Comparison of ENCODE assay signal across 8 cellular contexts in genomic region chr9:137227057-137227852, GRCh38. TPM values are rescaled to one million over a fixed set of nuclear protein-coding genes. Genes with fewer than 3 reads are reported as not detected.
DNase-seq lines count a peak whose midpoint lies in the region; ATAC-seq, FAIRE-seq and TF ChIP-seq lines count a peak whose summit lies in the region.

Gene RNF224, plus strand, starts transcription at chr9:137227502. Its CDS starts 834 bp downstream, at chr9:137228336.

- H3K4me2 ChIP-seq in H1 (ENCODE audit: insufficient read depth in 1 of 2, low read depth in 2 of 2, low read length in 2 of 2), result peak within 1 kb of the TSS in 1 of 2 experiments; percentile 50; a peak in 1 of 4 replicates

- ATAC-seq in mucosa of descending colon, result peak; percentile 57
- ATAC-seq in HG03565 (IDR thresholded peaks at IDR 0.05; ENCODE audit: unreplicated experiment), result no peak

- no peak for TF ChIP-seq POLR2A in H1 (IDR thresholded peaks at IDR 0.05; ENCODE audit: control extremely low read depth in 1 of 2, low read depth in 2 of 2, low read length in 2 of 2)

- H3K9ac ChIP-seq in H1 (replicated peaks in 1 of 4; ENCODE audit: extremely low read depth in 1 of 4, low read depth in 3 of 4, low read length in 3 of 4), result no peak within 1 kb of the TSS; a peak in 1 of 7 replicates

- no peaks in the 10 kb centered on the region for H3K79me2 ChIP-seq in H1 (ENCODE audit: control insufficient read depth in 1 of 2, insufficient read depth in 2 of 2, low read length in 2 of 2)

- TF ChIP-seq CTCF in H1 (IDR thresholded peaks at IDR 0.05; ENCODE audit: control extremely low read depth in 1 of 3, insufficient read depth in 1 of 3, low read depth in 1 of 3, low read length in 3 of 3) (peak in 2 of 3 experiments; percentile 96 to 97; a peak in 3 of 4 replicates), mucosa of descending colon (IDR thresholded peaks at IDR 0.05) (peak; percentile 74)

- peak within 1 kb of the TSS; percentile 68; the same call in 1 of the 2 replicates for H2BK12ac ChIP-seq in H1 (ENCODE audit: low read depth, low read length)

- peak within 1 kb of the TSS; percentile 62 for H4K5ac ChIP-seq in H1 (ENCODE audit: insufficient read length, low read depth, low read length)

- H3K79me1 ChIP-seq in H1 (ENCODE audit: low read depth, low read length), result no peaks in the 10 kb centered on the region

- H2BK20ac ChIP-seq in H1 (ENCODE audit: low read length), result 0 out of 2 replicates have a peak within 1 kb of the TSS, but pooled peaks have one; percentile 48

- peak within 1 kb of the TSS; percentile 46 for H3K56ac ChIP-seq in H1 (replicated peaks; ENCODE audit: insufficient read length, low read depth, low read length)

- DNase-seq in Ammon's horn (ENCODE audit: low spot score) (peak; percentile 73), HAP-1 (ENCODE audit: low spot score in 2 of 2) (peak; percentile 65 to 90), NOMO-1 (lab: John Stamatoyannopoulos, UW; ENCODE audit: unreplicated experiment in 2 of 2) (peak; percentile 73 to 88), H1 (ENCODE audit: low read depth in 1 of 2, low spot score in 2 of 2) (peak in 1 of 2 experiments; percentile 96), mucosa of descending colon (peak; percentile 85 to 91 (median 88))
- DNase-seq in activated CD8-positive, alpha-beta memory T cell treated with anti-CD3 and anti-CD28 coated beads for 4 hours (ENCODE audit: low read depth in 2 of 2), result peak; percentile 64 to 69
- peak; percentile 91 for DNase-seq in stimulated activated CD8-positive, alpha-beta memory T cell treated with anti-CD3 and anti-CD28 coated beads, Interleukin-4, amount 100 ng/mL, for 48 hours

- H3K4me3 ChIP-seq in HAP-1 (no peak within 1 kb of the TSS), H1 (ENCODE audit: extremely low read depth in 1 of 4, insufficient read depth in 2 of 4, low read depth in 3 of 4, low read length in 4 of 4) (no peak within 1 kb of the TSS), mucosa of descending colon (no peak within 1 kb of the TSS)

- no peak within 1 kb of the TSS; the same call in 1 of the 2 replicates for H4K8ac ChIP-seq in H1 (ENCODE audit: extremely low read depth, insufficient read depth, low read length)

- H3K36me3 ChIP-seq in HAP-1 (replicated peaks), result no peaks in the 10 kb centered on the region
- H3K36me3 ChIP-seq in H1 (ENCODE audit: control insufficient read depth in 2 of 4, insufficient read depth in 4 of 4, low read length in 3 of 4), result no peaks in the 10 kb centered on the region
- H3K36me3 ChIP-seq in mucosa of descending colon (ENCODE audit: low read depth), result no peaks in the 10 kb centered on the region

- peak within 1 kb of the TSS; percentile 91 for H4K91ac ChIP-seq in H1 (replicated peaks; ENCODE audit: insufficient read length, low read length)

- peak within 1 kb of the TSS; percentile 90 for H2BK5ac ChIP-seq in H1 (ENCODE audit: low read depth, low read length)

- no peak within 1 kb of the TSS for H2AFZ ChIP-seq in H1 (ENCODE audit: low read length)

- H3K4me1 ChIP-seq in HAP-1 (peaks cover 11% of the 10 kb centered on the region), H1 (replicated peaks in 1 of 4; ENCODE audit: control insufficient read depth in 3 of 4, insufficient read depth in 4 of 4, low read length in 3 of 4) (peaks cover 0 to 22% (median 10%) of the 10 kb centered on the region in 4 experiments; a peak in 5 of 7 replicates), mucosa of descending colon (ENCODE audit: low read depth) (peaks cover 38% of the 10 kb centered on the region)

- peak within 1 kb of the TSS; percentile 87 for H3K4ac ChIP-seq in H1 (replicated peaks; ENCODE audit: insufficient read length, low read depth, low read length)

- no peak within 1 kb of the TSS for H3K14ac ChIP-seq in H1 (ENCODE audit: insufficient read length)

- H2BK120ac ChIP-seq in H1 (replicated peaks; ENCODE audit: low read depth, low read length), result peak within 1 kb of the TSS; percentile 33

- intact Hi-C loops in mucosa of descending colon (cut with DNase I, micrococcal nuclease), result no loop called here

- H3K27me3 ChIP-seq in HAP-1 (ENCODE audit: low read depth) (no peaks in the 10 kb centered on the region), H1 (replicated peaks in 1 of 4; ENCODE audit: control insufficient read depth in 3 of 4, extremely low read depth in 1 of 4, insufficient read depth in 3 of 4, low read length in 3 of 4) (no peaks in the 10 kb centered on the region; a peak in 2 of 7 replicates)

- FAIRE-seq in H1 (lab: Jason Lieb, UNC), result peak; percentile 32

- in situ Hi-C loops in HAP-1 (cut with MboI; ENCODE audit: low sequenced_read_pairs), result loop anchor here (5.0 to 25.0 kb wide), 2 partner anchors 105 to 440 kb away; partner anchors contain the start of genes CCDC183 and TMEM141

- no peak for TF ChIP-seq EP300 in H1 (IDR thresholded peaks at IDR 0.05; ENCODE audit: borderline replicate concordance in 1 of 2, low read depth in 2 of 2, low read length in 2 of 2)

- H3K27ac ChIP-seq in H1 (ENCODE audit: low read depth, low read length), result no peak within 1 kb of the TSS

- peak within 1 kb of the TSS; percentile 70; the same call in 1 of the 2 replicates for H2AK5ac ChIP-seq in H1 (ENCODE audit: low read depth, low read length)

- POLR2A ChIA-PET in H1 (lab: Charles Lee; ENCODE audit: partially characterized antibody), result interaction anchor here (1.1 to 69.9 kb wide), 7 partner anchors 10 to 110 kb away, joined by 3 to 1462 read pairs (median 5); partner anchors contain the start of genes ANAPC2, NDOR1, NELFB and SSNA1

- WGBS in H1 (ENCODE audit: extremely low coverage in 1 of 2, insufficient coverage in 1 of 2, insufficient read length in 1 of 2, insufficient replicate concordance in 2 of 2, low coverage in 1 of 2, low lambda C conversion rate in 2 of 2, missing lambda C conversion rate in 1 of 2), 2 experiments, result 56% methylated on average over 23 of the region's 25 CpGs; no CpG with 5 or more reads in 1 of the 2 experiments

- H3K9me3 ChIP-seq in HAP-1, result no peaks in the 10 kb centered on the region
- no peaks in the 10 kb centered on the region for H3K9me3 ChIP-seq in H1 (ENCODE audit: insufficient read depth in 2 of 2, low read depth in 1 of 2, low read length in 1 of 2)
- H3K9me3 ChIP-seq in mucosa of descending colon, result no peaks in the 10 kb centered on the region

- no peak within 1 kb of the TSS for H3K23ac ChIP-seq in H1 (ENCODE audit: insufficient read length)

- H4K20me1 ChIP-seq in H1 (replicated peaks in 1 of 2; ENCODE audit: control insufficient read depth in 1 of 2, insufficient read depth in 2 of 2, low read length in 2 of 2), result no peaks in the 10 kb centered on the region

- H3K23me2 ChIP-seq in H1 (ENCODE audit: low read depth, low read length), result peaks cover 12% of the 10 kb centered on the region; the same call in 1 of the 2 replicates

- H2BK15ac ChIP-seq in H1 (ENCODE audit: low read length), result peak within 1 kb of the TSS; percentile 46; the same call in 1 of the 2 replicates

- peak; percentile 91 to 95 for TF ChIP-seq RAD21 in H1 (IDR thresholded peaks at IDR 0.05 in 1 of 2, conservative IDR thresholded peaks at IDR 0.05 in 1 of 2; ENCODE audit: low read depth in 2 of 2, low read length in 2 of 2)

- H3K18ac ChIP-seq in H1 (ENCODE audit: extremely low read depth, low read length), result no peak within 1 kb of the TSS; the same call in none of the 2 replicates

- CTCF ChIA-PET in H1 (lab: Charles Lee; ENCODE audit: partially characterized antibody), result interaction anchor here (0.6 to 20.2 kb wide), 31 partner anchors 11 to 1087 kb away, joined by 3 to 204 read pairs (median 4); partner anchors contain the start of genes ANAPC2, GRIN1, LRRC26 and NPDC1

TF ChIP-seq in H1, 55 proteins besides CTCF, POLR2A, EP300 and RAD21 (continues in another document):
- no peak for TF ChIP-seq RFX5 (IDR thresholded peaks at IDR 0.05; ENCODE audit: borderline replicate concordance, low read depth, low read length)
- TF ChIP-seq FOSL1 (IDR thresholded peaks at IDR 0.05; ENCODE audit: insufficient read depth, low read depth, low read length), result no peak
- TF ChIP-seq TEAD4 (IDR thresholded peaks at IDR 0.05; ENCODE audit: low read depth, low read length), result no peak
- TF ChIP-seq TBP (IDR thresholded peaks at IDR 0.05; ENCODE audit: low read depth, low read length), result peak; percentile 44; the same call in 1 of the 2 replicates
- TF ChIP-seq TAF1 (IDR thresholded peaks at IDR 0.05; ENCODE audit: low read depth, low read length), result 0 out of 2 replicates have a peak, but pooled peaks have one; percentile 37
- TF ChIP-seq BACH1 (IDR thresholded peaks at IDR 0.05; ENCODE audit: low read length), result peak; percentile 68
- TF ChIP-seq, protein P1, sequence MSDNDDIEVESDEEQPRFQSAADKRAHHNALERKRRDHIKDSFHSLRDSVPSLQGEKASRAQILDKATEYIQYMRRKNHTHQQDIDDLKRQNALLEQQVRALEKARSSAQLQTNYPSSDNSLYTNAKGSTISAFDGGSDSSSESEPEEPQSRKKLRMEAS (IDR thresholded peaks at IDR 0.05), result peak; percentile 44; the same call in 1 of the 2 replicates
- TF ChIP-seq CBX8 (IDR thresholded peaks at IDR 0.05; ENCODE audit: borderline replicate concordance, low read depth, low read length), result no peak
- peak in 1 of 2 experiments; percentile 75; a peak in 2 of 4 replicates for TF ChIP-seq SIN3A (conservative IDR thresholded peaks at IDR 0.05 in 1 of 2, IDR thresholded peaks at IDR 0.05 in 1 of 2; ENCODE audit: low read depth in 1 of 2, low read length in 2 of 2)
- TF ChIP-seq ATF2 (IDR thresholded peaks at IDR 0.05; ENCODE audit: low read length), result no peak

RNA-seq across cellular contexts. Expression of gene RNF224, which starts in this region (rescaled TPM):
- 0.17 TPM in 1 of 2 replicates, not detected in the other for total RNA-seq in H1 (2021; fragmentation: NEBNext Ultra II Directional; extraction: Animal tissue kit (Norgen Biotek cat#: 25700))
- 0.24 and 0.25 TPM in 2 replicates for polyA plus RNA-seq in H1 (2011; rRNA removed)
- 0.10 TPM for polyA plus RNA-seq in H1 (2011; cell fraction: cytosol; rRNA removed)
- 0.58 TPM for polyA plus RNA-seq in H1 (2011; cell fraction: nucleus; rRNA removed)
- polyA plus RNA-seq in H1 (2012, experiment 1 of 2), result 0.19 to 0.48 TPM (median 0.29 TPM) in 4 replicates
- polyA plus RNA-seq in H1 (2012, experiment 2 of 2), result 0.21 TPM
- 0.22 TPM for polyA plus RNA-seq in H1 (2013, experiment 1 of 2)
- 0.15 TPM for polyA plus RNA-seq in H1 (2013, experiment 2 of 2)
- polyA minus RNA-seq in H1 (2011; rRNA and poly(A)+ RNA removed), result 0.09 and 0.12 TPM in 2 replicates
- polyA minus RNA-seq in H1 (2011; cell fraction: cytosol; rRNA and poly(A)+ RNA removed), result not detected
- polyA minus RNA-seq in H1 (2011; cell fraction: nucleus; rRNA and poly(A)+ RNA removed), result 1.00 TPM
- total RNA-seq in mucosa of descending colon, result not detected

Comparison
In these comparisons a context has a peak if more than half of its experiments do, and no peak if none do; other contexts are left out.
1. Peak in DNase-seq and ATAC-seq in mucosa of descending colon; RNA of the gene not detected or under 1 TPM.